In genomic region chr17:50661795-50662391, GRCh38 we compare ENCODE assay signal across 9 cellular contexts. TPM values are rescaled to one million over a fixed set of nuclear protein-coding genes. Genes with fewer than 3 reads are reported as not detected.
A peak's percentile ranks its signal among the peaks of the same experiment; 100 is the strongest.
DNase-seq lines count a peak whose midpoint lies in the region; ATAC-seq and TF ChIP-seq lines count a peak whose summit lies in the region.
"Had no signal": no experiment of that assay in that cellular context is flagged by ENCODE, and none has a peak within 500 bp of the region (broad histone marks: within the 10 kb centered on the region; RNA-seq: fewer than 3 reads in every experiment).

No MANE protein-coding gene starts in this region.

- H3K4me3 ChIP-seq in naive thymus-derived CD4-positive, alpha-beta T cell (ENCODE audit: low read length) = no peak overlapping the region
- H3K4me3 ChIP-seq in CD4-positive, alpha-beta memory T cell (ENCODE audit: low read length in 2 of 2) = no peak overlapping the region

- peaks cover 0 to 8% (median 0%) of the 10 kb centered on the region in 5 donors for H3K27me3 Mint-ChIP-seq in naive thymus-derived CD4-positive, alpha-beta T cell
- no peaks in the 10 kb centered on the region for H3K27me3 Mint-ChIP-seq in CD4-positive, alpha-beta memory T cell

- H3K36me3 Mint-ChIP-seq in naive thymus-derived CD4-positive, alpha-beta T cell = peaks cover 0 to 2% (median 0%) of the 10 kb centered on the region in 5 donors
- H3K36me3 Mint-ChIP-seq in CD4-positive, alpha-beta memory T cell = no peaks in the 10 kb centered on the region
- H3K36me3 Mint-ChIP-seq: naive B cell had no signal

- intact Hi-C loops in naive thymus-derived CD4-positive, alpha-beta T cell (cut with micrococcal nuclease) = no loop called here
- intact Hi-C loops in CD4-positive, alpha-beta memory T cell (cut with micrococcal nuclease) = no loop called here

- no peaks in the 10 kb centered on the region for H3K9me3 ChIP-seq in naive thymus-derived CD4-positive, alpha-beta T cell (ENCODE audit: control insufficient read depth in 2 of 3, low read length in 3 of 3)
- no peaks in the 10 kb centered on the region for H3K9me3 ChIP-seq in CD4-positive, alpha-beta memory T cell (ENCODE audit: control insufficient read depth in 1 of 2, low read length in 2 of 2)

- CTCF ChIA-PET in naive thymus-derived CD4-positive, alpha-beta T cell (lab: Charles Lee) = interaction anchor here (0.6 kb wide), 1 partner anchor 114 kb away, joined by 3 read pairs; no protein-coding TSS in a partner anchor
- CTCF ChIA-PET in CD4-positive, alpha-beta memory T cell (lab: Charles Lee; ENCODE audit: partially characterized antibody) = no interaction called here

- TF ChIP-seq CTCF in C4-2B (conservative IDR thresholded peaks at IDR 0.05) = no peak

- peak overlapping the region; percentile 72 for H3K27ac ChIP-seq in C4-2B
- no peak overlapping the region for H3K27ac ChIP-seq in naive thymus-derived CD4-positive, alpha-beta T cell (ENCODE audit: low read depth, low read length)
- no peak overlapping the region for H3K27ac ChIP-seq in CD4-positive, alpha-beta memory T cell (ENCODE audit: low read depth, low read length)

- H3K36me3 ChIP-seq in naive thymus-derived CD4-positive, alpha-beta T cell (ENCODE audit: control insufficient read depth in 2 of 3, insufficient read depth in 3 of 3, low read length in 3 of 3) = no peaks in the 10 kb centered on the region
- no peaks in the 10 kb centered on the region for H3K36me3 ChIP-seq in CD4-positive, alpha-beta memory T cell (ENCODE audit: insufficient read depth, low read length)

- DNase-seq in HT-29 (ENCODE audit: low spot score) = peak; percentile 94
- peak; percentile 34 for DNase-seq in SKM-1 treated with dmso at 0.1 percent for 144 hours (lab: John Stamatoyannopoulos, UW; ENCODE audit: unreplicated experiment)
- DNase-seq in dermis microvascular lymphatic vessel endothelial cell (ENCODE audit: low read depth in 2 of 2) = peak; percentile 48 to 86
- DNase-seq in naive thymus-derived CD4-positive, alpha-beta T cell = peak in 1 of 9 donors; percentile 34
- DNase-seq in CD4-positive, alpha-beta memory T cell = no peak
- DNase-seq in NCI-H345 treated with DMSO at 0.1 percent for 48 hours (lab: John Stamatoyannopoulos, UW; ENCODE audit: unreplicated experiment) = no peak
- no peak for DNase-seq in activated gamma-delta T cell (lab: John Stamatoyannopoulos, UW)
- DNase-seq: naive B cell had no signal

- POLR2A ChIA-PET in naive thymus-derived CD4-positive, alpha-beta T cell (lab: Charles Lee) = no interaction called here
- POLR2A ChIA-PET in CD4-positive, alpha-beta memory T cell (lab: Charles Lee; ENCODE audit: partially characterized antibody) = no interaction called here

- H3K9me3 Mint-ChIP-seq in naive thymus-derived CD4-positive, alpha-beta T cell = peaks cover 0 to 3% (median 0%) of the 10 kb centered on the region in 11 donors
- H3K9me3 Mint-ChIP-seq in CD4-positive, alpha-beta memory T cell = no peaks in the 10 kb centered on the region
- H3K9me3 Mint-ChIP-seq: naive B cell had no signal

- peak; percentile 64 for ATAC-seq in naive thymus-derived CD4-positive, alpha-beta T cell

- H3K4me1 Mint-ChIP-seq in naive thymus-derived CD4-positive, alpha-beta T cell = peaks cover 6 to 31% (median 10%) of the 10 kb centered on the region in 7 donors
- peaks cover 7 to 13% (median 8%) of the 10 kb centered on the region in 4 donors for H3K4me1 Mint-ChIP-seq in CD4-positive, alpha-beta memory T cell

- peak overlapping the region in 1 of 10 donors; percentile 74 for H3K4me3 Mint-ChIP-seq in naive thymus-derived CD4-positive, alpha-beta T cell
- H3K4me3 Mint-ChIP-seq in CD4-positive, alpha-beta memory T cell = peak overlapping the region in 1 of 8 donors; percentile 39
- H3K4me3 Mint-ChIP-seq: naive B cell had no signal

- peak overlapping the region in 3 of 9 donors; percentile 28 to 92 (median 39) for H3K27ac Mint-ChIP-seq in naive thymus-derived CD4-positive, alpha-beta T cell
- H3K27ac Mint-ChIP-seq in CD4-positive, alpha-beta memory T cell = peak overlapping the region in 1 of 7 donors; percentile 58
- H3K27ac Mint-ChIP-seq: naive B cell had no signal

- H3K27me3 ChIP-seq in naive thymus-derived CD4-positive, alpha-beta T cell (ENCODE audit: control insufficient read depth in 2 of 2, insufficient read depth in 2 of 2, low read length in 2 of 2) = no peaks in the 10 kb centered on the region
- H3K27me3 ChIP-seq in CD4-positive, alpha-beta memory T cell (ENCODE audit: insufficient read depth, low read length) = no peaks in the 10 kb centered on the region

- peaks cover 0 to 5% of the 10 kb centered on the region in 2 donors for H3K4me1 ChIP-seq in naive thymus-derived CD4-positive, alpha-beta T cell (ENCODE audit: control insufficient read depth in 2 of 2, insufficient read depth in 2 of 2, low read length in 2 of 2)
- peaks cover 6% of the 10 kb centered on the region for H3K4me1 ChIP-seq in CD4-positive, alpha-beta memory T cell (ENCODE audit: insufficient read depth, low read length)

RNA-seq across cellular contexts. Expression of gene ABCC3, which starts 27.2 kb away (rescaled TPM):
- total RNA-seq in HT-29 (2014; rRNA removed; shearing (Covaris generic)) = 286 and 313 TPM in 2 replicates
- 0.13 and 0.90 TPM in 2 replicates for total RNA-seq in dermis microvascular lymphatic vessel endothelial cell
- 10 to 100 TPM in 1 of 5 experiments, 1 to 10 TPM in 2, under 1 TPM in 1, not detected in 1; 0.68 to 22.4 (median 1.3) TPM for total RNA-seq in naive thymus-derived CD4-positive, alpha-beta T cell
- polyA plus RNA-seq in naive thymus-derived CD4-positive, alpha-beta T cell = not detected
- 1 to 10 TPM in 1 of 2 experiments, under 1 TPM in 1; 0.86 to 1.6 TPM for total RNA-seq in CD4-positive, alpha-beta memory T cell
- polyA plus RNA-seq in CD4-positive, alpha-beta memory T cell = not detected

RNA-seq across cellular contexts. Expression of gene ANKRD40, which starts 45.8 kb away (rescaled TPM):
- total RNA-seq in HT-29 (2014; rRNA removed; shearing (Covaris generic)) = 14.0 and 14.2 TPM in 2 replicates
- total RNA-seq in dermis microvascular lymphatic vessel endothelial cell = 26.7 and 27.0 TPM in 2 replicates
- 10 to 100 TPM; 27.4 to 37.2 (median 33.4) TPM for total RNA-seq in naive thymus-derived CD4-positive, alpha-beta T cell
- 1 to 10 TPM; 3.6 to 5.7 TPM for polyA plus RNA-seq in naive thymus-derived CD4-positive, alpha-beta T cell
- total RNA-seq in CD4-positive, alpha-beta memory T cell = 10 to 100 TPM; 34.2 to 39.3 TPM
- 1 to 10 TPM; 2.1 to 8.1 TPM for polyA plus RNA-seq in CD4-positive, alpha-beta memory T cell

RNA-seq across cellular contexts. Expression of gene LUC7L3, which starts 57.5 kb away (rescaled TPM):
- total RNA-seq in HT-29 (2014; rRNA removed; shearing (Covaris generic)) = 50.4 and 58.9 TPM in 2 replicates
- total RNA-seq in dermis microvascular lymphatic vessel endothelial cell = 13.9 and 14.2 TPM in 2 replicates
- total RNA-seq in naive thymus-derived CD4-positive, alpha-beta T cell = 100 to 1,000 TPM; 131 to 331 (median 149) TPM
- 10 to 100 TPM; 41.8 to 65.3 TPM for polyA plus RNA-seq in naive thymus-derived CD4-positive, alpha-beta T cell
- total RNA-seq in CD4-positive, alpha-beta memory T cell = 100 to 1,000 TPM; 254 to 291 TPM
- polyA plus RNA-seq in CD4-positive, alpha-beta memory T cell = 10 to 100 TPM; 21.9 to 79.6 TPM

Comparison
In these comparisons a context has a peak if more than half of its experiments do, and no peak if none do; other contexts are left out.
1. DNase-seq: peak in HT-29 (single experiment), SKM-1 treated with dmso at 0.1 percent for 144 hours (single experiment) and dermis microvascular lymphatic vessel endothelial cell (2 of 2); none in CD4-positive, alpha-beta memory T cell (0 of 5), NCI-H345 treated with DMSO at 0.1 percent for 48 hours (single experiment) and activated gamma-delta T cell (single experiment).
2. RNA of gene ABCC3, which starts 27.2 kb away (total RNA-seq): 286 to 313 TPM in HT-29; 0.86 to 1.6 TPM in CD4-positive, alpha-beta memory T cell, 0.68 to 22.4 TPM in naive thymus-derived CD4-positive, alpha-beta T cell and 0.13 to 0.90 TPM in dermis microvascular lymphatic vessel endothelial cell; every median in the first group is over 10 times any median in the second.